ENCODE assay signal across 10 cellular contexts in the genomic region with DNA sequence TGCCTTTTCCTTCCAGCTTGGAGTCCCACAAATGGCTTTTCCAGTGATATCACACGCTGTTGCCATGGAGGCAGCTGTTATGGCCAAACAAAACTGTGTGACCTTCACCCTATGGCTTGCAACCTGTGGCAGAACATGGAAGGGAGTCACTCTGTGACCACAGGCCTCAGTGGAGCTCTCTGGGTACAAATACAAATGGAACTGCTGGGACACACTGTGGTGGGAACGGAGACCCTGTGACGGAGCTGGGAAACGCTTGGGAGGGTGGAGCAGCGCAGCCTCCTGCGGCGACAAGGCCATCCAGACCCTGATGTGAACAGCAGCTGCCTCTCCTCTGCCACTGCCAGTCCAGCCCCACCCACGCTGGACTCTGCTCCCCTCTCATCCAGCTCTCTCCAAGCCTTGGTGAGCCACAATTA.
DNase-seq lines count a peak whose midpoint lies in the region; ATAC-seq and TF ChIP-seq lines count a peak whose summit lies in the region.
"Had no signal": no experiment of that assay in that cellular context is flagged by ENCODE, and none has a peak within 500 bp of the region (broad histone marks: within the 10 kb centered on the region; RNA-seq: fewer than 3 reads in every experiment).

No MANE protein-coding gene starts in this region.

- H3K9me3 ChIP-seq in ectodermal cell (ENCODE audit: control insufficient read depth, low read length) (no peaks in the 10 kb centered on the region), thoracic aorta (no peaks in the 10 kb centered on the region), adrenal gland (replicated peaks in 1 of 3) (no peaks in the 10 kb centered on the region)

- H3K9me3 Mint-ChIP-seq in mesothelial cell of epicardium = no peaks in the 10 kb centered on the region

- no peak for TF ChIP-seq CTCF in mesothelial cell of epicardium (IDR thresholded peaks at IDR 0.05; ENCODE audit: unreplicated experiment)
- no peak for TF ChIP-seq CTCF in thoracic aorta (IDR thresholded peaks at IDR 0.05)
- no peak for TF ChIP-seq CTCF in adrenal gland (IDR thresholded peaks at IDR 0.05)

- no peak for TF ChIP-seq POLR2A in adrenal gland (IDR thresholded peaks at IDR 0.05)

- H3K27ac ChIP-seq in ectodermal cell (ENCODE audit: insufficient read depth, low read depth, low read length, poor library complexity, severe bottlenecking) (peak overlapping the region; percentile 44), thoracic aorta (peak overlapping the region; percentile 79), adrenal gland (peak overlapping the region in 1 of 5 donors; percentile 55)
- H3K27ac ChIP-seq: 22Rv1 had no signal

- H3K27ac Mint-ChIP-seq in mesothelial cell of epicardium = peak overlapping the region; percentile 51

- H3K4me1 Mint-ChIP-seq in mesothelial cell of epicardium = peaks cover 38% of the 10 kb centered on the region

- no peak overlapping the region for H3K4me3 ChIP-seq in ectodermal cell (ENCODE audit: insufficient read depth, low read depth, low read length)
- no peak overlapping the region for H3K4me3 ChIP-seq in thoracic aorta
- H3K4me3 ChIP-seq in adrenal gland = no peak overlapping the region

- peak in 2 of 3 experiments; percentile 22 to 52 for DNase-seq in NCI-H1417 (lab: John Stamatoyannopoulos, UW)
- DNase-seq in NCI-H1417 treated with DMSO at 0.1 percent for 48 hours (lab: John Stamatoyannopoulos, UW) = no peak
- DNase-seq in mesothelial cell of epicardium (ENCODE audit: low spot score in 2 of 2, unreplicated experiment in 2 of 2) = no peak
- no peak for DNase-seq in thoracic aorta (ENCODE audit: low spot score)
- no peak for DNase-seq in adrenal gland
- no peak for DNase-seq in KBM-7
- no peak for DNase-seq in NCI-H226
- DNase-seq: amniotic stem cell had no signal

- intact Hi-C loops in adrenal gland (cut with DNase I) = no loop called here

- H3K27me3 ChIP-seq in ectodermal cell (ENCODE audit: control insufficient read depth, insufficient read depth, low read length, poor library complexity, severe bottlenecking) (no peaks in the 10 kb centered on the region), thoracic aorta (replicated peaks; ENCODE audit: insufficient read depth) (no peaks in the 10 kb centered on the region), adrenal gland (no peaks in the 10 kb centered on the region)

- WGBS in ectodermal cell, 2 experiments = 89 to 90% methylated on average over 8 of the region's 8 CpGs
- WGBS in adrenal gland, 4 donors = 53 to 82% (median 78%) methylated on average over 7 to 8 of the region's 8 CpGs

- no peaks in the 10 kb centered on the region for H3K36me3 Mint-ChIP-seq in mesothelial cell of epicardium

- ATAC-seq in thoracic aorta (ENCODE audit: insufficient number of reproducible peaks, low FRiP score, low read depth) = peak; percentile 86

- H3K36me3 ChIP-seq in ectodermal cell (ENCODE audit: control insufficient read depth, insufficient read depth, low read length) (no peaks in the 10 kb centered on the region), thoracic aorta (no peaks in the 10 kb centered on the region), adrenal gland (replicated peaks in 1 of 2) (no peaks in the 10 kb centered on the region)

- H3K4me3 Mint-ChIP-seq in mesothelial cell of epicardium = no peak overlapping the region

- in situ Hi-C loops in KBM-7 (cut with MboI; ENCODE audit: low pct_unique_long_range_greater_than_20kb, low sequenced_read_pairs) = no loop called here

- H3K4me1 ChIP-seq in ectodermal cell (ENCODE audit: control insufficient read depth, insufficient read depth, low read length) = peaks cover 17% of the 10 kb centered on the region
- peaks cover 14 to 26% of the 10 kb centered on the region in 2 donors for H3K4me1 ChIP-seq in thoracic aorta (ENCODE audit: control insufficient read depth in 1 of 2, low read depth in 2 of 2)
- H3K4me1 ChIP-seq in adrenal gland (replicated peaks in 1 of 2) = peaks cover 0 to 4% of the 10 kb centered on the region in 2 donors

- no peaks in the 10 kb centered on the region for H3K27me3 Mint-ChIP-seq in mesothelial cell of epicardium (ENCODE audit: low read depth)

Comparison
In these comparisons a context has a peak if more than half of its experiments do, and no peak if none do; other contexts are left out.
1. DNase-seq: peak in NCI-H1417 (2 of 3); none in NCI-H1417 treated with DMSO at 0.1 percent for 48 hours (single experiment), mesothelial cell of epicardium (0 of 2), thoracic aorta (single experiment), adrenal gland (0 of 7), KBM-7 (single experiment) and NCI-H226 (single experiment).